Comparison of ENCODE assay signal across 31 cellular contexts in genomic region chr9:126623314-126623666, GRCh38. TPM values are rescaled to one million over a fixed set of nuclear protein-coding genes. Genes with fewer than 3 reads are reported as not detected.
"Had no signal": no experiment of that assay in that cellular context is flagged by ENCODE, and none has a peak within 500 bp of the region (broad histone marks: within the 10 kb centered on the region; RNA-seq: fewer than 3 reads in every experiment).

No MANE protein-coding gene starts in this region.

- H3K4me3 ChIP-seq: dorsolateral prefrontal cortex, pancreas, prostate gland, sigmoid colon, vagina had no signal

- H3K27ac ChIP-seq: dorsolateral prefrontal cortex, neutrophil, pancreas, prostate gland, sigmoid colon, testis, vagina had no signal

- H3K4me1 Mint-ChIP-seq: activated T-helper 17 cell treated with anti-CD3 and anti-CD28 coated beads, Interleukin-2, amount 50 U/mL, for 72 hours had no signal

- DNase-seq: activated B cell treated with CpG ODN at 0.5 μM for 24 hours; activated CD4-positive, alpha-beta T cell treated with anti-CD3 and anti-CD28 coated beads, Interleukin-2, amount 50 U/mL, for 1 hour; activated CD8-positive, alpha-beta T cell treated with anti-CD3 and anti-CD28 coated beads for 36 hours; activated gamma-delta T cell treated with Interleukin-2 at 50 U/mL for 16 hours; activated T-cell treated with anti-CD3 and anti-CD28 coated beads, Interleukin-2, amount 50 U/mL, for 4 hours; dorsolateral prefrontal cortex; foreskin fibroblast; head of caudate nucleus; hippocampal formation; immature natural killer cell; kidney; left colon; mammary epithelial cell; naive B cell; sigmoid colon; small intestine; stimulated activated naive CD4-positive, alpha-beta T cell treated with Interleukin-2 at 50 U/mL for 16 hours; testis; trophoblast cell had no signal

- H3K36me3 ChIP-seq: neutrophil, pancreas, prostate gland, sigmoid colon, vagina had no signal

- H3K27me3 ChIP-seq: testis had no signal

- H3K4me1 ChIP-seq: pancreas, prostate gland had no signal

- H3K9me3 Mint-ChIP-seq: activated B cell treated with CpG ODN at 0.5 μM for 24 hours; activated CD8-positive, alpha-beta T cell treated with anti-CD3 and anti-CD28 coated beads for 36 hours; activated naive CD4-positive, alpha-beta T cell treated with anti-CD3 and anti-CD28 coated beads, Interleukin-2, amount 50 U/mL, for 24 hours; activated T-cell treated with anti-CD3 and anti-CD28 coated beads, Interleukin-2, amount 50 U/mL, for 4 hours; activated T-helper 17 cell treated with anti-CD3 and anti-CD28 coated beads, Interleukin-2, amount 50 U/mL, for 72 hours; central memory CD8-positive, alpha-beta T cell; immature natural killer cell; mesothelial cell of epicardium; naive B cell; T-helper 2 cell treated with Interferon-gamma antibody and Interleukin-4, amounts not matched to agents 5 μg/mL and 100 μg/mL, for 36 hours had no signal

- H3K4me3 Mint-ChIP-seq: activated B cell treated with CpG ODN at 0.5 μM for 24 hours; activated CD8-positive, alpha-beta T cell treated with anti-CD3 and anti-CD28 coated beads for 36 hours; activated naive CD4-positive, alpha-beta T cell treated with anti-CD3 and anti-CD28 coated beads, Interleukin-2, amount 50 U/mL, for 24 hours; activated T-cell treated with anti-CD3 and anti-CD28 coated beads, Interleukin-2, amount 50 U/mL, for 4 hours; activated T-helper 17 cell treated with anti-CD3 and anti-CD28 coated beads, Interleukin-2, amount 50 U/mL, for 72 hours; central memory CD8-positive, alpha-beta T cell; immature natural killer cell; mesothelial cell of epicardium; naive B cell; T-helper 2 cell treated with Interferon-gamma antibody and Interleukin-4, amounts not matched to agents 5 μg/mL and 100 μg/mL, for 36 hours had no signal

- H3K36me3 Mint-ChIP-seq: activated naive CD4-positive, alpha-beta T cell treated with anti-CD3 and anti-CD28 coated beads, Interleukin-2, amount 50 U/mL, for 24 hours; mesothelial cell of epicardium; naive B cell had no signal

- H3K9me3 ChIP-seq: neutrophil, pancreas, prostate gland, sigmoid colon, testis, vagina had no signal

- ATAC-seq: activated CD8-positive, alpha-beta T cell treated with anti-CD3 and anti-CD28 coated beads for 36 hours; activated T-cell treated with anti-CD3 and anti-CD28 coated beads, Interleukin-2, amount 50 U/mL, for 4 hours; activated T-helper 17 cell treated with anti-CD3 and anti-CD28 coated beads, Interleukin-2, amount 50 U/mL, for 72 hours; esophagus mucosa; left colon; pancreas had no signal

- H3K27ac Mint-ChIP-seq: activated B cell treated with CpG ODN at 0.5 μM for 24 hours; activated CD8-positive, alpha-beta T cell treated with anti-CD3 and anti-CD28 coated beads for 36 hours; activated naive CD4-positive, alpha-beta T cell treated with anti-CD3 and anti-CD28 coated beads, Interleukin-2, amount 50 U/mL, for 24 hours; activated T-helper 17 cell treated with anti-CD3 and anti-CD28 coated beads, Interleukin-2, amount 50 U/mL, for 72 hours; immature natural killer cell; mesothelial cell of epicardium; T-helper 2 cell treated with Interferon-gamma antibody and Interleukin-4, amounts not matched to agents 5 μg/mL and 100 μg/mL, for 36 hours had no signal

RNA-seq across cellular contexts. Expression of gene LMX1B, which starts 9.6 kb away (rescaled TPM):
- total RNA-seq: activated B cell treated with CpG ODN at 0.5 μM for 24 hours; activated CD8-positive, alpha-beta T cell treated with anti-CD3 and anti-CD28 coated beads for 36 hours; activated T-cell treated with anti-CD3 and anti-CD28 coated beads, Interleukin-2, amount 50 U/mL, for 4 hours; activated T-helper 17 cell treated with anti-CD3 and anti-CD28 coated beads, Interleukin-2, amount 50 U/mL, for 72 hours; bronchial epithelial cell; esophagus mucosa; liver; vagina had no signal
- polyA plus RNA-seq: immature natural killer cell, liver had no signal
